ENCODE assay signal across 8 cellular contexts in genomic region chr19:38596057-38596981, GRCh38. TPM values are rescaled to one million over a fixed set of nuclear protein-coding genes. Genes with fewer than 3 reads are reported as not detected.
DNase-seq lines count a peak whose midpoint lies in the region; TF ChIP-seq lines count a peak whose summit lies in the region.

No MANE protein-coding gene starts in this region.

- H3K4me3 ChIP-seq in H7 (ENCODE audit: insufficient read depth, low read depth, low read length) (peak overlapping the region; percentile 73), choroid plexus epithelial cell (ENCODE audit: low read depth, low read length) (no peak overlapping the region), neural progenitor cell (peak overlapping the region; percentile 72), MG63 (no peak overlapping the region)

- H3K27ac ChIP-seq in neural progenitor cell: no peak overlapping the region

- no peak for TF ChIP-seq CTCF in choroid plexus epithelial cell (conservative IDR thresholded peaks at IDR 0.05; ENCODE audit: low read depth, low read length)
- no peak for TF ChIP-seq CTCF in neural progenitor cell (IDR thresholded peaks at IDR 0.05)

- H3K36me3 Mint-ChIP-seq in neural progenitor cell: no peaks in the 10 kb centered on the region

- H4K20me1 ChIP-seq in neural progenitor cell (ENCODE audit: low read depth): no peaks in the 10 kb centered on the region

- H3K9me3 ChIP-seq in neural progenitor cell (ENCODE audit: low read depth) (no peaks in the 10 kb centered on the region), MG63 (no peaks in the 10 kb centered on the region)

- H3K27me3 Mint-ChIP-seq in neural progenitor cell (ENCODE audit: insufficient read depth, low read depth): peaks cover 14% of the 10 kb centered on the region

- no peak overlapping the region for H3K9ac ChIP-seq in neural progenitor cell

- H3K36me3 ChIP-seq in H7 (replicated peaks; ENCODE audit: control insufficient read depth, insufficient read depth, low read length) (no peaks in the 10 kb centered on the region), neural progenitor cell (no peaks in the 10 kb centered on the region), MG63 (no peaks in the 10 kb centered on the region)

- no peak overlapping the region for H3K27ac Mint-ChIP-seq in neural progenitor cell

- H3F3A ChIP-seq in neural progenitor cell (ENCODE audit: low read depth): peaks cover 10% of the 10 kb centered on the region

- DNase-seq in H7 (peak; percentile 97), NCI-H69 (lab: John Stamatoyannopoulos, UW) (peak; percentile 88), choroid plexus epithelial cell (ENCODE audit: low read depth) (peak; percentile 14), neural progenitor cell (ENCODE audit: low spot score) (peak; percentile 95), dedifferentiated amniotic fluid mesenchymal stem cell (ENCODE audit: extremely low spot score) (no peak), KG1 (lab: John Stamatoyannopoulos, UW) (no peak), MG63 (no peak)
- no peak for DNase-seq in stimulated activated naive CD4-positive, alpha-beta T cell (lab: John Stamatoyannopoulos, UW)

- H3K79me2 ChIP-seq in neural progenitor cell (ENCODE audit: low read depth): no peaks in the 10 kb centered on the region

- peaks cover 3% of the 10 kb centered on the region for H3K4me1 Mint-ChIP-seq in neural progenitor cell

- H3K27me3 ChIP-seq in H7 (ENCODE audit: control insufficient read depth, insufficient read depth, low read length) (no peaks in the 10 kb centered on the region), neural progenitor cell (no peaks in the 10 kb centered on the region), MG63 (no peaks in the 10 kb centered on the region)

- H2AFZ ChIP-seq in neural progenitor cell (replicated peaks): peak overlapping the region; percentile 89

- H3K4me2 ChIP-seq in neural progenitor cell: peak overlapping the region; percentile 78

- H3K9me3 Mint-ChIP-seq in neural progenitor cell: no peaks in the 10 kb centered on the region

- H3K4me1 ChIP-seq in neural progenitor cell: no peaks in the 10 kb centered on the region

- peak overlapping the region; percentile 88 for H3K4me3 Mint-ChIP-seq in neural progenitor cell

RNA-seq across cellular contexts. Expression of gene MAP4K1, which starts 21.4 kb away (rescaled TPM):
- total RNA-seq in H7 (2014; rRNA removed; shearing (Covaris generic)): 8.2 and 13.7 TPM in 2 replicates
- total RNA-seq in neural progenitor cell (ENCODE audit: low replicate concordance): 1.9 and 3.6 TPM in 2 replicates
- total RNA-seq in MG63 (2014; rRNA removed; shearing (Covaris generic); ENCODE audit: low replicate concordance): 0.30 TPM in 1 of 2 replicates, not detected in the other

RNA-seq across cellular contexts. Expression of gene EIF3K, which starts 22.7 kb away (rescaled TPM):
- 408 and 422 TPM in 2 replicates for total RNA-seq in H7 (2014; rRNA removed; shearing (Covaris generic))
- total RNA-seq in neural progenitor cell (ENCODE audit: low replicate concordance): 261 and 432 TPM in 2 replicates
- total RNA-seq in MG63 (2014; rRNA removed; shearing (Covaris generic); ENCODE audit: low replicate concordance): 252 and 669 TPM in 2 replicates

RNA-seq across cellular contexts. Expression of gene ACTN4, which starts 51.1 kb away (rescaled TPM):
- 163 and 226 TPM in 2 replicates for total RNA-seq in H7 (2014; rRNA removed; shearing (Covaris generic))
- total RNA-seq in neural progenitor cell (ENCODE audit: low replicate concordance): 127 and 233 TPM in 2 replicates
- 476 and 621 TPM in 2 replicates for total RNA-seq in MG63 (2014; rRNA removed; shearing (Covaris generic); ENCODE audit: low replicate concordance)

Comparison
In these comparisons a context has a peak if more than half of its experiments do, and no peak if none do; other contexts are left out.
1. DNase-seq: peak in H7 (single experiment), NCI-H69 (single experiment), choroid plexus epithelial cell (single experiment) and neural progenitor cell (single experiment); none in dedifferentiated amniotic fluid mesenchymal stem cell (single experiment), stimulated activated naive CD4-positive, alpha-beta T cell (0 of 6), KG1 (single experiment) and MG63 (single experiment).
2. H3K4me3 ChIP-seq: peak in H7 (single experiment) and neural progenitor cell (single experiment); none in choroid plexus epithelial cell (single experiment) and MG63 (single experiment).